Comparison of ENCODE assay signal across 15 cellular contexts in genomic region chr2:237118025-237118424, GRCh38. TPM values are rescaled to one million over a fixed set of nuclear protein-coding genes. Genes with fewer than 3 reads are reported as not detected.
DNase-seq lines count a peak whose midpoint lies in the region; ATAC-seq and TF ChIP-seq lines count a peak whose summit lies in the region.
"Had no signal": no experiment of that assay in that cellular context is flagged by ENCODE, and none has a peak within 500 bp of the region (broad histone marks: within the 10 kb centered on the region; RNA-seq: fewer than 3 reads in every experiment).

No MANE protein-coding gene starts in this region.

- ATAC-seq in RWPE2 (ENCODE audit: low read depth) (peak; percentile 81), GM21515 (IDR thresholded peaks at IDR 0.05; ENCODE audit: unreplicated experiment) (no peak), GM18858 (IDR thresholded peaks at IDR 0.05; ENCODE audit: unreplicated experiment) (no peak)
- ATAC-seq: activated T-cell treated with anti-CD3 and anti-CD28 coated beads, Interleukin-2, amount 50 U/mL, for 72 hours had no signal

- no peaks in the 10 kb centered on the region for H3K9me3 ChIP-seq in RWPE2 (ENCODE audit: severe bottlenecking)
- H3K9me3 ChIP-seq: thoracic aorta had no signal

- H3K27me3 ChIP-seq in RWPE2 (ENCODE audit: insufficient read depth, poor library complexity, severe bottlenecking) = no peaks in the 10 kb centered on the region

- DNase-seq in AG10803 (ENCODE audit: low read depth) = peak; percentile 57
- DNase-seq in HS-5 (ENCODE audit: low read depth) = peak; percentile 69
- no peak for DNase-seq in RWPE2 (ENCODE audit: low spot score)
- DNase-seq in fibroblast of the aortic adventitia (ENCODE audit: low read depth) = peak; percentile 84
- DNase-seq in mesenteric fat pad (ENCODE audit: low spot score) = no peak
- no peak for DNase-seq in GF-D8 (lab: John Stamatoyannopoulos, UW)
- DNase-seq: activated CD4-positive, alpha-beta T cell treated with anti-CD3 and anti-CD28 coated beads, Interleukin-2, amount 10 ng/mL, durations not matched to agents 7 days and 5 days; activated T-cell treated with anti-CD3 and anti-CD28 coated beads, Interleukin-2, amount 50 U/mL, for 72 hours; aorta; kidney; NCI-H1048; posterior cingulate gyrus had no signal

- H3K27ac ChIP-seq in RWPE2 (ENCODE audit: poor library complexity, severe bottlenecking) = peak overlapping the region; percentile 93
- H3K27ac ChIP-seq: thoracic aorta had no signal

- H3K4me3 ChIP-seq in AG10803 (ENCODE audit: low read length) (no peak overlapping the region), RWPE2 (ENCODE audit: severe bottlenecking) (no peak overlapping the region), fibroblast of the aortic adventitia (ENCODE audit: low read depth, low read length) (no peak overlapping the region)
- H3K4me3 ChIP-seq: thoracic aorta had no signal

- no peak for TF ChIP-seq CTCF in AG10803 (conservative IDR thresholded peaks at IDR 0.05; ENCODE audit: low read length)
- no peak for TF ChIP-seq CTCF in RWPE2 (IDR thresholded peaks at IDR 0.05; ENCODE audit: poor library complexity, severe bottlenecking)
- TF ChIP-seq CTCF in fibroblast of the aortic adventitia (IDR thresholded peaks at IDR 0.05; ENCODE audit: insufficient read depth, low read length) = no peak

- H3K36me3 ChIP-seq in RWPE2 (ENCODE audit: low read depth) = no peaks in the 10 kb centered on the region
- H3K36me3 ChIP-seq: thoracic aorta had no signal

- H3K4me1 ChIP-seq in RWPE2 (ENCODE audit: insufficient read depth, poor library complexity, severe bottlenecking) = peaks cover 18% of the 10 kb centered on the region

RNA-seq across cellular contexts. Expression of gene COPS8, which starts 32.3 kb away (rescaled TPM):
- 31.0 and 123 TPM in 2 replicates for total RNA-seq in fibroblast of the aortic adventitia (ENCODE audit: low replicate concordance)
- 53.7 TPM for total RNA-seq in mesenteric fat pad

Comparison
In these comparisons a context has a peak if more than half of its experiments do, and no peak if none do; other contexts are left out.
1. DNase-seq: peak in AG10803 (single experiment), HS-5 (single experiment) and fibroblast of the aortic adventitia (single experiment); none in RWPE2 (single experiment), mesenteric fat pad (single experiment) and GF-D8 (single experiment).